ENCODE assay signal across 28 cellular contexts in the genomic region with DNA sequence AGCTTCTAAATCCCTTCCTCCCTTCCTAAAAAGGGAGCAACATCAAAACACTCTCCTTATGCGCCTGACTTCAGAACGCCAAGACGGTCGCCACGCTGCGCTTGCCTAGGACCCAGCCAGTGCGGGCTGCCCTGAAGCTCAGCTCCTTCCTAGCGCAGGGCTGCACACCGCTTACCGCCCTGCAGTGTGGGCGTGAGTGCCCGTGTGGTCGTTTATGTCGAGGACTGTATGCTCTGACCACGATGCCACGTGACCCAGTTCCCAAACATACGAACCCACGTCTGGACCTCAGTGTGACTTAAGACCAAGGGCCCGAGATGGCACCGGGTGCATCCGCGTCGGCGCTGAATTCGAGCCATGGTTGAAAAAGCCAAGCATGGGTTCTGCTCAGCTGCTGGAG.
"Had no signal": no experiment of that assay in that cellular context is flagged by ENCODE, and none has a peak within 500 bp of the region (broad histone marks: within the 10 kb centered on the region; RNA-seq: fewer than 3 reads in every experiment).

No MANE protein-coding gene starts in this region.

- H3K9me3 ChIP-seq: esophagus muscularis mucosa, mucosa of descending colon, psoas muscle, suprapubic skin, transverse colon had no signal

- H3K27ac Mint-ChIP-seq: immature natural killer cell; mesothelial cell of epicardium; naive thymus-derived CD4-positive, alpha-beta T cell; nephron; neural progenitor cell; stimulated activated naive CD8-positive, alpha-beta T cell treated with anti-CD3 and anti-CD28 coated beads, Interleukin-15, amount 100 ng/mL, for 72 hours had no signal

- H3K4me1 ChIP-seq: esophagus muscularis mucosa, neural progenitor cell, psoas muscle, suprapubic skin, transverse colon had no signal

- H3K36me3 Mint-ChIP-seq: mesothelial cell of epicardium, neural progenitor cell had no signal

- H3K4me3 ChIP-seq: coronary artery, esophagus muscularis mucosa, mucosa of descending colon, neural progenitor cell, psoas muscle, suprapubic skin, transverse colon had no signal

- H3K9me3 Mint-ChIP-seq: immature natural killer cell, nephron, neural progenitor cell had no signal

- H3K27me3 Mint-ChIP-seq: naive thymus-derived CD4-positive, alpha-beta T cell; stimulated activated naive CD8-positive, alpha-beta T cell treated with anti-CD3 and anti-CD28 coated beads, Interleukin-15, amount 100 ng/mL, for 72 hours had no signal

- H3K27me3 ChIP-seq: esophagus muscularis mucosa, neural progenitor cell, suprapubic skin, transverse colon had no signal

- H3K4me3 Mint-ChIP-seq: immature natural killer cell; mesothelial cell of epicardium; naive thymus-derived CD4-positive, alpha-beta T cell; nephron; neural progenitor cell; stimulated activated naive CD8-positive, alpha-beta T cell treated with anti-CD3 and anti-CD28 coated beads, Interleukin-15, amount 100 ng/mL, for 72 hours had no signal

- DNase-seq: dermis blood vessel endothelial cell; effector memory CD4-positive, alpha-beta T cell; foreskin melanocyte; glutamatergic neuron; hypothalamus; immature natural killer cell; islet precursor cell; left ventricle myocardium superior; mesenchymal stem cell; mucosa of descending colon; naive thymus-derived CD4-positive, alpha-beta T cell; nucleus accumbens; psoas muscle; right cardiac atrium; small intestine; stimulated activated CD4-positive, alpha-beta T cell treated with anti-CD3 and anti-CD28 coated beads, Interleukin-12 subunit alpha, Interleukin-12 subunit beta, amount 100 ng/mL, for 4 hours; stimulated activated CD4-positive, alpha-beta T cell treated with anti-CD3 and anti-CD28 coated beads, Interleukin-1b, Interleukin-23, amount 100 ng/mL, for 48 hours; stimulated activated CD4-positive, alpha-beta T cell treated with anti-CD3 and anti-CD28 coated beads, Interleukin-4, amount 100 ng/mL, for 1 hour; stimulated activated CD8-positive, alpha-beta memory T cell treated with anti-CD3 and anti-CD28 coated beads, Interleukin-4, amount 100 ng/mL, for 48 hours; stimulated activated naive CD4-positive, alpha-beta T cell; stimulated activated naive CD8-positive, alpha-beta T cell treated with anti-CD3 and anti-CD28 coated beads, Interleukin-15, amount 100 ng/mL, for 72 hours; transverse colon had no signal

- ATAC-seq: left ventricle myocardium superior; mucosa of descending colon; naive thymus-derived CD4-positive, alpha-beta T cell; psoas muscle; stimulated activated naive CD8-positive, alpha-beta T cell treated with anti-CD3 and anti-CD28 coated beads, Interleukin-15, amount 100 ng/mL, for 72 hours had no signal

- H3K4me1 Mint-ChIP-seq: mesothelial cell of epicardium; naive thymus-derived CD4-positive, alpha-beta T cell; nephron; neural progenitor cell; stimulated activated naive CD8-positive, alpha-beta T cell treated with anti-CD3 and anti-CD28 coated beads, Interleukin-15, amount 100 ng/mL, for 72 hours had no signal

- H3K27ac ChIP-seq: coronary artery, esophagus muscularis mucosa, neural progenitor cell, psoas muscle, suprapubic skin, transverse colon had no signal

- H3K36me3 ChIP-seq: esophagus muscularis mucosa, neural progenitor cell, suprapubic skin, transverse colon had no signal
